ENCODE assay signal across 39 cellular contexts in the genomic region with DNA sequence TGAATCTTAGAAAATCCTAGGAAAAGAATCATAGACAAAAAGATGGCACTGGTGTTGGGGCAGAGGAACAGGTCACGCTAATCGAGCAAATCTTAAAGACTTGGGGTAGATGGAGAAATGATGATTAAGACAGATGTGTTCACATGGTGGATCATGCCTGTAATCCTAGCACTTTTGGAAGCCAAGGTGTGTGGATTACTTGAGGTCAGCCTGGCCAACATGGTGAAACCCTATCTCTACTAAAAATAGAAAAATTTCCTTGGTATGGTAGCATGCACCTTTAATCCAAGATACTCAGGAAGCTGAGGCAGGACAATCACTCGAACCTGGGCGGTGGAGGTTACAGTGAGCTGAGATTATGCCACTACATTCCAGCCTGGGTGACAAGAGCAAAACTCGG.
"Had no signal": no experiment of that assay in that cellular context is flagged by ENCODE, and none has a peak within 500 bp of the region (broad histone marks: within the 10 kb centered on the region; RNA-seq: fewer than 3 reads in every experiment).

No MANE protein-coding gene starts in this region.

- H3K4me1 Mint-ChIP-seq: activated naive CD4-positive, alpha-beta T cell treated with anti-CD3 and anti-CD28 coated beads, Interleukin-2, amount 10 ng/mL, durations not matched to agents 7 days and 5 days; activated naive CD4-positive, alpha-beta T cell treated with anti-CD3 and anti-CD28 coated beads, Interleukin-2, amount 50 U/mL, for 24 hours; activated naive CD8-positive, alpha-beta T cell treated with anti-CD3 and anti-CD28 coated beads, Interleukin-2, amount 50 U/mL, for 24 hours; activated T-helper 17 cell treated with anti-CD3 and anti-CD28 coated beads, Interleukin-2, amount 50 U/mL, for 72 hours; brain; central memory CD8-positive, alpha-beta T cell had no signal

- H3K36me3 Mint-ChIP-seq: activated naive CD4-positive, alpha-beta T cell treated with anti-CD3 and anti-CD28 coated beads, Interleukin-2, amount 10 ng/mL, durations not matched to agents 7 days and 5 days; activated naive CD4-positive, alpha-beta T cell treated with anti-CD3 and anti-CD28 coated beads, Interleukin-2, amount 50 U/mL, for 72 hours; brain had no signal

- FAIRE-seq: astrocyte, bronchial epithelial cell had no signal

- H3K9me3 Mint-ChIP-seq: activated naive CD4-positive, alpha-beta T cell treated with anti-CD3 and anti-CD28 coated beads for 36 hours; activated naive CD4-positive, alpha-beta T cell treated with anti-CD3 and anti-CD28 coated beads, Interleukin-2, amount 10 ng/mL, durations not matched to agents 7 days and 5 days; activated naive CD4-positive, alpha-beta T cell treated with anti-CD3 and anti-CD28 coated beads, Interleukin-2, amount 50 U/mL, for 24 hours; activated naive CD8-positive, alpha-beta T cell treated with anti-CD3 and anti-CD28 coated beads, Interleukin-2, amount 50 U/mL, for 24 hours; activated T-cell treated with anti-CD3 and anti-CD28 coated beads, Interleukin-2, amount 50 U/mL, for 24 hours; activated T-cell treated with anti-CD3 and anti-CD28 coated beads, Interleukin-2, amount 50 U/mL, for 4 hours; activated T-cell treated with anti-CD3 and anti-CD28 coated beads, Interleukin-2, amount 50 U/mL, for 72 hours; activated T-helper 1 cell treated with anti-CD3 and anti-CD28 coated beads, Interleukin-12 subunit alpha, Interleukin-12 subunit beta, Interleukin-2, Interleukin-4 antibody, amounts not matched to agents 30 ng/mL and 10 ng/mL and 1 ng/mL, durations not matched to agents 14 hours and 24 hours and 36 hours; activated T-helper 17 cell treated with anti-CD3 and anti-CD28 coated beads, Interleukin-2, amount 50 U/mL, for 72 hours; activated T-helper 2 cell treated with anti-CD3 and anti-CD28 coated beads, Interferon-gamma antibody, Interleukin-2, Interleukin-4, amounts not matched to agents 10 μg/mL and 5 μg/mL and 100 μg/mL, durations not matched to agents 14 hours and 24 hours and 36 hours; central memory CD8-positive, alpha-beta T cell had no signal

- H3K9me3 ChIP-seq: adrenal gland, ascending aorta, body of pancreas, breast epithelium had no signal

- H3K27ac Mint-ChIP-seq: activated naive CD4-positive, alpha-beta T cell treated with anti-CD3 and anti-CD28 coated beads for 36 hours; activated naive CD4-positive, alpha-beta T cell treated with anti-CD3 and anti-CD28 coated beads, Interleukin-2, amount 10 ng/mL, durations not matched to agents 7 days and 5 days; activated naive CD4-positive, alpha-beta T cell treated with anti-CD3 and anti-CD28 coated beads, Interleukin-2, amount 50 U/mL, for 24 hours; activated naive CD4-positive, alpha-beta T cell treated with anti-CD3 and anti-CD28 coated beads, Interleukin-2, amount 50 U/mL, for 72 hours; activated naive CD8-positive, alpha-beta T cell; activated naive CD8-positive, alpha-beta T cell treated with anti-CD3 and anti-CD28 coated beads, Interleukin-2, amount 50 U/mL, for 24 hours; activated T-cell treated with anti-CD3 and anti-CD28 coated beads, Interleukin-2, amount 50 U/mL, for 24 hours; activated T-cell treated with anti-CD3 and anti-CD28 coated beads, Interleukin-2, amount 50 U/mL, for 72 hours; activated T-helper 1 cell treated with anti-CD3 and anti-CD28 coated beads, Interleukin-12 subunit alpha, Interleukin-12 subunit beta, Interleukin-2, Interleukin-4 antibody, amounts not matched to agents 30 ng/mL and 10 ng/mL and 1 ng/mL, durations not matched to agents 14 hours and 24 hours and 36 hours; activated T-helper 17 cell treated with anti-CD3 and anti-CD28 coated beads, Interleukin-2, amount 50 U/mL, for 72 hours; activated T-helper 2 cell treated with anti-CD3 and anti-CD28 coated beads, Interferon-gamma antibody, Interleukin-2, Interleukin-4, amounts not matched to agents 10 μg/mL and 5 μg/mL and 100 μg/mL, durations not matched to agents 14 hours and 24 hours and 36 hours; brain had no signal

- ATAC-seq: activated naive CD4-positive, alpha-beta T cell treated with anti-CD3 and anti-CD28 coated beads, Interleukin-2, amount 50 U/mL, for 72 hours; activated naive CD8-positive, alpha-beta T cell treated with anti-CD3 and anti-CD28 coated beads, Interleukin-2, amount 50 U/mL, for 24 hours; activated T-cell treated with anti-CD3 and anti-CD28 coated beads, Interleukin-2, amount 50 U/mL, for 4 hours; activated T-cell treated with anti-CD3 and anti-CD28 coated beads, Interleukin-2, amount 50 U/mL, for 72 hours; activated T-helper 17 cell treated with anti-CD3 and anti-CD28 coated beads, Interleukin-2, amount 50 U/mL, for 72 hours; body of pancreas had no signal

- H3K27me3 Mint-ChIP-seq: activated naive CD4-positive, alpha-beta T cell treated with anti-CD3 and anti-CD28 coated beads, Interleukin-2, amount 10 ng/mL, durations not matched to agents 7 days and 5 days; activated naive CD4-positive, alpha-beta T cell treated with anti-CD3 and anti-CD28 coated beads, Interleukin-2, amount 50 U/mL, for 24 hours; activated naive CD8-positive, alpha-beta T cell; activated naive CD8-positive, alpha-beta T cell treated with anti-CD3 and anti-CD28 coated beads, Interleukin-2, amount 50 U/mL, for 24 hours; activated T-cell treated with anti-CD3 and anti-CD28 coated beads, Interleukin-2, amount 50 U/mL, for 24 hours; activated T-helper 17 cell treated with anti-CD3 and anti-CD28 coated beads, Interleukin-2, amount 50 U/mL, for 72 hours; brain; central memory CD8-positive, alpha-beta T cell had no signal

- H3K27ac ChIP-seq: adrenal gland, ascending aorta, body of pancreas, brain microvascular endothelial cell, breast epithelium, cardiac muscle cell had no signal

- H3K36me3 ChIP-seq: adrenal gland, ascending aorta, brain microvascular endothelial cell, breast epithelium, cardiac muscle cell had no signal

- H3K4me3 ChIP-seq: adrenal gland, ascending aorta, body of pancreas, breast epithelium, cardiac muscle cell had no signal

- H3K27me3 ChIP-seq: adrenal gland, ascending aorta, body of pancreas, brain microvascular endothelial cell, breast epithelium, cardiac muscle cell had no signal

- H3K4me1 ChIP-seq: adrenal gland, ascending aorta, body of pancreas, breast epithelium had no signal

- H3K4me3 Mint-ChIP-seq: activated naive CD4-positive, alpha-beta T cell treated with anti-CD3 and anti-CD28 coated beads for 36 hours; activated naive CD4-positive, alpha-beta T cell treated with anti-CD3 and anti-CD28 coated beads, Interleukin-2, amount 10 ng/mL, durations not matched to agents 7 days and 5 days; activated naive CD4-positive, alpha-beta T cell treated with anti-CD3 and anti-CD28 coated beads, Interleukin-2, amount 50 U/mL, for 24 hours; activated naive CD8-positive, alpha-beta T cell; activated naive CD8-positive, alpha-beta T cell treated with anti-CD3 and anti-CD28 coated beads, Interleukin-2, amount 50 U/mL, for 24 hours; activated T-cell treated with anti-CD3 and anti-CD28 coated beads, Interleukin-2, amount 50 U/mL, for 24 hours; activated T-cell treated with anti-CD3 and anti-CD28 coated beads, Interleukin-2, amount 50 U/mL, for 4 hours; activated T-cell treated with anti-CD3 and anti-CD28 coated beads, Interleukin-2, amount 50 U/mL, for 72 hours; activated T-helper 1 cell treated with anti-CD3 and anti-CD28 coated beads, Interleukin-12 subunit alpha, Interleukin-12 subunit beta, Interleukin-2, Interleukin-4 antibody, amounts not matched to agents 30 ng/mL and 10 ng/mL and 1 ng/mL, durations not matched to agents 14 hours and 24 hours and 36 hours; activated T-helper 17 cell treated with anti-CD3 and anti-CD28 coated beads, Interleukin-2, amount 50 U/mL, for 72 hours; brain; central memory CD8-positive, alpha-beta T cell had no signal

- DNase-seq: activated effector memory CD4-positive, alpha-beta T cell treated with anti-CD3 and anti-CD28 coated beads, Interleukin-2, amount 50 U/mL, for 16 hours; activated effector memory CD4-positive, alpha-beta T cell treated with Interleukin-2 at 50 U/mL for 16 hours; activated gamma-delta T cell; activated gamma-delta T cell treated with Interleukin-2 at 50 U/mL for 16 hours; activated naive CD4-positive, alpha-beta T cell; activated naive CD4-positive, alpha-beta T cell treated with anti-CD3 and anti-CD28 coated beads for 36 hours; activated naive CD4-positive, alpha-beta T cell treated with anti-CD3 and anti-CD28 coated beads, Interleukin-2, amount 10 ng/mL, durations not matched to agents 7 days and 5 days; activated naive CD4-positive, alpha-beta T cell treated with anti-CD3 and anti-CD28 coated beads, Interleukin-2, amount 50 U/mL, for 16 hours; activated naive CD4-positive, alpha-beta T cell treated with Interleukin-2 at 50 U/mL for 16 hours; activated naive CD8-positive, alpha-beta T cell treated with anti-CD3 and anti-CD28 coated beads, Interleukin-2, amount 50 U/mL, for 24 hours; activated T-cell treated with anti-CD3 and anti-CD28 coated beads for 4 hours; activated T-cell treated with anti-CD3 and anti-CD28 coated beads, Interleukin-2, amount 50 U/mL, for 1 hour; activated T-cell treated with anti-CD3 and anti-CD28 coated beads, Interleukin-2, amount 50 U/mL, for 24 hours; activated T-cell treated with anti-CD3 and anti-CD28 coated beads, Interleukin-2, amount 50 U/mL, for 4 hours; activated T-cell treated with anti-CD3 and anti-CD28 coated beads, Interleukin-2, amount 50 U/mL, for 48 hours; activated T-cell treated with anti-CD3 and anti-CD28 coated beads, Interleukin-2, amount 50 U/mL, for 72 hours; adrenal gland; amniotic stem cell; amygdala; anterior cingulate cortex; aorta; body of pancreas; brain microvascular endothelial cell; caudate nucleus; central memory CD4-positive, alpha-beta T cell; cerebellar nuclear complex had no signal
